In genomic region chr1:115296981-115297380, GRCh38 we compare ENCODE assay signal across 13 cellular contexts. TPM values are rescaled to one million over a fixed set of nuclear protein-coding genes. Genes with fewer than 3 reads are reported as not detected.
DNase-seq lines count a peak whose midpoint lies in the region; ATAC-seq, FAIRE-seq and TF ChIP-seq lines count a peak whose summit lies in the region.
"Had no signal": no experiment of that assay in that cellular context is flagged by ENCODE, and none has a peak within 500 bp of the region (broad histone marks: within the 10 kb centered on the region; RNA-seq: fewer than 3 reads in every experiment).

No MANE protein-coding gene starts in this region.

- H3K27me3 Mint-ChIP-seq in T-helper 2 cell treated with Interferon-gamma antibody and Interleukin-4, amounts not matched to agents 5 μg/mL and 100 μg/mL, for 36 hours (ENCODE audit: low read depth): peaks cover 2% of the 10 kb centered on the region

- H3K4me3 Mint-ChIP-seq in T-helper 2 cell treated with Interferon-gamma antibody and Interleukin-4, amounts not matched to agents 5 μg/mL and 100 μg/mL, for 36 hours: no peak overlapping the region
- H3K4me3 Mint-ChIP-seq: activated naive CD8-positive, alpha-beta T cell treated with anti-CD3 and anti-CD28 coated beads for 36 hours had no signal

- FAIRE-seq in keratinocyte (lab: Jason Lieb, UNC): peak; percentile 88

- H3K27ac ChIP-seq in keratinocyte (ENCODE audit: control insufficient read depth, insufficient read depth, low read length): no peak overlapping the region
- no peak overlapping the region for H3K27ac ChIP-seq in dorsolateral prefrontal cortex
- H3K27ac ChIP-seq: spleen, WERI-Rb-1 had no signal

- no peak overlapping the region for H3K27ac Mint-ChIP-seq in T-helper 2 cell treated with Interferon-gamma antibody and Interleukin-4, amounts not matched to agents 5 μg/mL and 100 μg/mL, for 36 hours
- H3K27ac Mint-ChIP-seq: activated naive CD8-positive, alpha-beta T cell treated with anti-CD3 and anti-CD28 coated beads for 36 hours had no signal

- H3K4me2 ChIP-seq in keratinocyte (ENCODE audit: control insufficient read depth, extremely low read depth, insufficient read depth, low read depth, low read length): peak overlapping the region; percentile 29

- peaks cover 63% of the 10 kb centered on the region for H3K4me1 ChIP-seq in keratinocyte (ENCODE audit: control insufficient read depth, extremely low read depth, insufficient read depth, low read length)
- H3K4me1 ChIP-seq: spleen had no signal

- H3K36me3 ChIP-seq in keratinocyte (ENCODE audit: control insufficient read depth in 2 of 2, extremely low read depth in 1 of 2, insufficient read depth in 2 of 2, low read length in 2 of 2): no peaks in the 10 kb centered on the region
- H3K36me3 ChIP-seq: spleen, WERI-Rb-1 had no signal

- no peaks in the 10 kb centered on the region for H3K9me1 ChIP-seq in keratinocyte (ENCODE audit: control insufficient read depth, extremely low read depth, insufficient read depth, low read length)

- ATAC-seq in GM18907 (IDR thresholded peaks at IDR 0.05; ENCODE audit: unreplicated experiment) (peak; percentile 80), GM21786 (IDR thresholded peaks at IDR 0.05; ENCODE audit: unreplicated experiment) (peak; percentile 86), HG03354 (IDR thresholded peaks at IDR 0.05; ENCODE audit: poor library complexity, severe bottlenecking, unreplicated experiment) (peak; percentile 84)

- no peak overlapping the region for H2AFZ ChIP-seq in keratinocyte (ENCODE audit: control insufficient read depth, low read length)

- TF ChIP-seq CTCF in keratinocyte (optimal IDR thresholded peaks at IDR 0.05 in 1 of 3, IDR thresholded peaks at IDR 0.05 in 1 of 3, conservative IDR thresholded peaks at IDR 0.05 in 1 of 3; ENCODE audit: extremely low read depth in 1 of 3, insufficient read depth in 2 of 3, low read length in 3 of 3) (no peak), dorsolateral prefrontal cortex (IDR thresholded peaks at IDR 0.05 in 54 of 56, conservative IDR thresholded peaks at IDR 0.05 in 2 of 56; ENCODE audit: low read depth in 1 of 56, partially characterized antibody in 56 of 56) (no peak)

- no peaks in the 10 kb centered on the region for H3K79me2 ChIP-seq in keratinocyte (ENCODE audit: control insufficient read depth, insufficient read depth, low read length)

- no peaks in the 10 kb centered on the region for H3K9me3 Mint-ChIP-seq in T-helper 2 cell treated with Interferon-gamma antibody and Interleukin-4, amounts not matched to agents 5 μg/mL and 100 μg/mL, for 36 hours
- H3K9me3 Mint-ChIP-seq: activated naive CD8-positive, alpha-beta T cell treated with anti-CD3 and anti-CD28 coated beads for 36 hours had no signal

- DNase-seq in keratinocyte (ENCODE audit: low read depth, low spot score) (no peak), dorsolateral prefrontal cortex (no peak)
- DNase-seq in activated T-cell treated with anti-CD3 and anti-CD28 coated beads, Interleukin-2, amount 50 U/mL, for 48 hours: no peak
- DNase-seq in T-helper 2 cell treated with Interferon-gamma antibody and Interleukin-4, amounts not matched to agents 5 μg/mL and 100 μg/mL, for 36 hours (ENCODE audit: low spot score): no peak
- DNase-seq: activated naive CD8-positive, alpha-beta T cell treated with anti-CD3 and anti-CD28 coated beads for 36 hours; DMS 273 treated with DMSO at 0.1 percent for 48 hours; H7; NCI-H1105; spleen; WERI-Rb-1 had no signal

- H3K27me3 ChIP-seq in keratinocyte (ENCODE audit: control insufficient read depth, extremely low read depth, insufficient read depth, low read length) (no peaks in the 10 kb centered on the region), dorsolateral prefrontal cortex (peaks cover 0 to 7% (median 0%) of the 10 kb centered on the region in 45 donors)

- no peaks in the 10 kb centered on the region for H3K9me3 ChIP-seq in keratinocyte (ENCODE audit: control insufficient read depth, low read depth, low read length)
- H3K9me3 ChIP-seq: spleen had no signal

- H3K4me3 ChIP-seq in keratinocyte (ENCODE audit: control insufficient read depth in 2 of 3, extremely low read depth in 1 of 3, insufficient read depth in 2 of 3, low read depth in 1 of 3, low read length in 3 of 3): no peak overlapping the region
- H3K4me3 ChIP-seq in dorsolateral prefrontal cortex: no peak overlapping the region
- H3K4me3 ChIP-seq: spleen had no signal

- H3K36me3 Mint-ChIP-seq in T-helper 2 cell treated with Interferon-gamma antibody and Interleukin-4, amounts not matched to agents 5 μg/mL and 100 μg/mL, for 36 hours (ENCODE audit: low read depth): no peaks in the 10 kb centered on the region
- H3K36me3 Mint-ChIP-seq: activated naive CD8-positive, alpha-beta T cell treated with anti-CD3 and anti-CD28 coated beads for 36 hours had no signal

- H4K20me1 ChIP-seq in keratinocyte (ENCODE audit: control insufficient read depth, extremely low read depth, insufficient read depth, low read length): no peaks in the 10 kb centered on the region

- intact Hi-C loops in dorsolateral prefrontal cortex (cut with DNase I): no loop called here

- dilution Hi-C loops in keratinocyte (cut with MboI; ENCODE audit: extremely low pct_ligation_motif_present, low sequenced_read_pairs): no loop called here

- H3K9ac ChIP-seq in keratinocyte (ENCODE audit: control insufficient read depth, extremely low read depth, insufficient read depth, low read length): no peak overlapping the region

- no peaks in the 10 kb centered on the region for H3K4me1 Mint-ChIP-seq in T-helper 2 cell treated with Interferon-gamma antibody and Interleukin-4, amounts not matched to agents 5 μg/mL and 100 μg/mL, for 36 hours (ENCODE audit: low read depth)
- H3K4me1 Mint-ChIP-seq: activated naive CD8-positive, alpha-beta T cell treated with anti-CD3 and anti-CD28 coated beads for 36 hours had no signal

RNA-seq across cellular contexts. Expression of gene NGF, which starts 41.1 kb away (rescaled TPM):
- 1.1 to 2.8 TPM (median 1.2 TPM) in 3 replicates for polyA plus RNA-seq in keratinocyte
- polyA plus RNA-seq in keratinocyte (2011; ENCODE audit: low read depth): 2.1 TPM
- 0.72 and 1.3 TPM in 2 replicates for polyA plus RNA-seq in keratinocyte (2011; cell fraction: cytosol; rRNA removed)
- 1.8 and 3.1 TPM in 2 replicates for polyA plus RNA-seq in keratinocyte (2011; cell fraction: nucleus; rRNA removed)
- 1.9 TPM in 2 replicates for polyA plus RNA-seq in keratinocyte (2012; ENCODE audit: low replicate concordance)
- polyA minus RNA-seq in keratinocyte: 1.1 to 5.1 TPM (median 1.8 TPM) in 3 replicates
- not detected for polyA minus RNA-seq in keratinocyte (2011; cell fraction: cytosol; rRNA and poly(A)+ RNA removed)
- 0.42 and 0.62 TPM in 2 replicates for polyA minus RNA-seq in keratinocyte (2011; cell fraction: nucleus; rRNA and poly(A)+ RNA removed)
- 1 to 10 TPM in 49 of 120 experiments, under 1 TPM in 53, not detected in 18; 0.46 to 2.7 (median 0.97) TPM for total RNA-seq in dorsolateral prefrontal cortex
- total RNA-seq: activated naive CD8-positive, alpha-beta T cell treated with anti-CD3 and anti-CD28 coated beads for 36 hours had no signal
